8 cellular contexts compared by ENCODE assay signal in genomic region chr3:71753716-71754609, GRCh38. TPM values are rescaled to one million over a fixed set of nuclear protein-coding genes. Genes with fewer than 3 reads are reported as not detected.
DNase-seq lines count a peak whose midpoint lies in the region; ATAC-seq and TF ChIP-seq lines count a peak whose summit lies in the region.

Gene GPR27 (plus strand): TSS chr3:71753855. CDS start chr3:71754050, 195 bp downstream.

- H3K4me1 ChIP-seq in HEK293 (ENCODE audit: control insufficient read depth, insufficient read depth, low read length) (no peaks in the 10 kb centered on the region; the same call in 1 of the 2 replicates), psoas muscle (no peaks in the 10 kb centered on the region), Karpas-422 (ENCODE audit: low read length) (no peaks in the 10 kb centered on the region)

- no peaks in the 10 kb centered on the region for H3K9me3 Mint-ChIP-seq in activated naive CD8-positive, alpha-beta T cell treated with anti-CD3 and anti-CD28 coated beads, Interleukin-2, amount 10 ng/mL, durations not matched to agents 7 days and 5 days

- H3K4me3 ChIP-seq in AG10803 (ENCODE audit: low read length) (0 out of 2 replicates have a peak within 1 kb of the TSS, but pooled peaks have one; percentile 15), HEK293 (ENCODE audit: low read depth, low read length) (peak within 1 kb of the TSS; percentile 56), psoas muscle (peak within 1 kb of the TSS; percentile 61), Karpas-422 (ENCODE audit: low read length) (no peak within 1 kb of the TSS)

- no peaks in the 10 kb centered on the region for H3K9me3 ChIP-seq in HEK293 (ENCODE audit: control insufficient read depth, insufficient read depth, low read depth, low read length)
- H3K9me3 ChIP-seq in psoas muscle = no peaks in the 10 kb centered on the region
- H3K9me3 ChIP-seq in Karpas-422 (ENCODE audit: low read length) = no peaks in the 10 kb centered on the region

- peaks cover 0 to 47% (median 11%) of the 10 kb centered on the region in 3 donors for H3K27me3 ChIP-seq in psoas muscle (ENCODE audit: insufficient read depth in 3 of 3, low read length in 2 of 3)
- no peaks in the 10 kb centered on the region for H3K27me3 ChIP-seq in Karpas-422 (ENCODE audit: low read length)

- peak within 1 kb of the TSS; percentile 16 for H3K4me3 Mint-ChIP-seq in activated naive CD8-positive, alpha-beta T cell treated with anti-CD3 and anti-CD28 coated beads, Interleukin-2, amount 10 ng/mL, durations not matched to agents 7 days and 5 days

- peaks cover 2% of the 10 kb centered on the region for H3K4me1 Mint-ChIP-seq in activated naive CD8-positive, alpha-beta T cell treated with anti-CD3 and anti-CD28 coated beads, Interleukin-2, amount 10 ng/mL, durations not matched to agents 7 days and 5 days

- no peaks in the 10 kb centered on the region for H4K20me1 ChIP-seq in Karpas-422 (ENCODE audit: insufficient read depth, low read depth, low read length)

- H3K9me2 ChIP-seq in Karpas-422 (replicated peaks; ENCODE audit: insufficient read depth, low read length) = no peaks in the 10 kb centered on the region

- POLR2A ChIA-PET in HEK293 (lab: Yijun Ruan, JAX) = interaction anchor here (1.0 kb wide), 1 partner anchor 9 kb away, joined by 4 read pairs; no protein-coding TSS in a partner anchor
- POLR2A ChIA-PET in activated naive CD8-positive, alpha-beta T cell treated with anti-CD3 and anti-CD28 coated beads, Interleukin-2, amount 10 ng/mL, durations not matched to agents 7 days and 5 days (lab: Charles Lee) = no interaction called here

- ATAC-seq in activated naive CD8-positive, alpha-beta T cell treated with anti-CD3 and anti-CD28 coated beads, Interleukin-2, amount 10 ng/mL, durations not matched to agents 7 days and 5 days (ENCODE audit: low read depth) = peak; percentile 67
- peak; percentile 67 to 75 for ATAC-seq in left cardiac atrium
- ATAC-seq in psoas muscle = peak in 3 of 4 donors; percentile 38 to 44 (median 38)

- H3K36me3 Mint-ChIP-seq in activated naive CD8-positive, alpha-beta T cell treated with anti-CD3 and anti-CD28 coated beads, Interleukin-2, amount 10 ng/mL, durations not matched to agents 7 days and 5 days = no peaks in the 10 kb centered on the region

- DNase-seq in AG10803 (ENCODE audit: low read depth) (peak; percentile 29), left cardiac atrium (peak; percentile 31), psoas muscle (peak; percentile 17 to 53), HuH-7 (ENCODE audit: low spot score) (no peak), Karpas-422 (no peak), T-helper 9 cell (no peak)
- peak; percentile 56 for DNase-seq in activated naive CD8-positive, alpha-beta T cell treated with anti-CD3 and anti-CD28 coated beads, Interleukin-2, amount 10 ng/mL, durations not matched to agents 7 days and 5 days

- 0 to 1% (median 1%) methylated on average over 68 to 131 of the region's 131 CpGs for WGBS in psoas muscle, 3 donors

- intact Hi-C loops in left cardiac atrium (cut with DNase I) = no loop called here
- intact Hi-C loops in psoas muscle (cut with DNase I) = no loop called here

- H3K36me3 ChIP-seq in HEK293 (ENCODE audit: control insufficient read depth in 2 of 2, insufficient read depth in 1 of 2, low read length in 2 of 2) (no peaks in the 10 kb centered on the region), psoas muscle (ENCODE audit: insufficient read depth in 1 of 2, low read depth in 1 of 2) (no peaks in the 10 kb centered on the region), Karpas-422 (ENCODE audit: insufficient read depth, low read length) (no peaks in the 10 kb centered on the region)

- no peak within 1 kb of the TSS for H3K9ac ChIP-seq in Karpas-422 (ENCODE audit: low read length)

- no peaks in the 10 kb centered on the region for H3K79me2 ChIP-seq in Karpas-422 (ENCODE audit: low read length)

- H2AFZ ChIP-seq in Karpas-422 (ENCODE audit: low read length) = no peak within 1 kb of the TSS

- H3K27ac Mint-ChIP-seq in activated naive CD8-positive, alpha-beta T cell treated with anti-CD3 and anti-CD28 coated beads, Interleukin-2, amount 10 ng/mL, durations not matched to agents 7 days and 5 days = no peak within 1 kb of the TSS

- CTCF ChIA-PET in HEK293 (lab: Yijun Ruan, JAX) = interaction anchor here (1.1 kb wide), 1 partner anchor 121 kb away, joined by 3 read pairs; no protein-coding TSS in a partner anchor

- H3K27ac ChIP-seq in HEK293 (ENCODE audit: extremely low read depth, low read depth, low read length) (peak within 1 kb of the TSS; percentile 76), psoas muscle (no peak within 1 kb of the TSS), Karpas-422 (ENCODE audit: low read length) (no peak within 1 kb of the TSS)

- TF ChIP-seq CTCF in AG10803 (conservative IDR thresholded peaks at IDR 0.05; ENCODE audit: low read length) (no peak), HEK293 (tag by site-specific recombination; IDR thresholded peaks at IDR 0.05) (no peak), psoas muscle (IDR thresholded peaks at IDR 0.05) (no peak)

- H3K4me2 ChIP-seq in Karpas-422 (ENCODE audit: low read depth, low read length, poor library complexity, severe bottlenecking) = no peak within 1 kb of the TSS

- H3K27me3 Mint-ChIP-seq in activated naive CD8-positive, alpha-beta T cell treated with anti-CD3 and anti-CD28 coated beads, Interleukin-2, amount 10 ng/mL, durations not matched to agents 7 days and 5 days = peaks cover 60% of the 10 kb centered on the region

TF ChIP-seq in HEK293, 187 proteins besides CTCF, POLR2A, EP300 and RAD21:
- TF ChIP-seq ZBTB26 (tag by site-specific recombination; optimal IDR thresholded peaks at IDR 0.05) = peak; percentile 46
- no peak for TF ChIP-seq ZNF777 (tag by site-specific recombination; IDR thresholded peaks at IDR 0.05; ENCODE audit: borderline replicate concordance)
TF ChIP-seq in HEK293: peak in this region for 1.

RNA-seq across cellular contexts. Expression of gene GPR27, which starts in this region (rescaled TPM):
- total RNA-seq in activated naive CD8-positive, alpha-beta T cell treated with anti-CD3 and anti-CD28 coated beads, Interleukin-2, amount 10 ng/mL, durations not matched to agents 7 days and 5 days = under 1 TPM; 0.17 to 0.28 TPM
- total RNA-seq in left cardiac atrium (1 to 10 TPM; 2.3 to 3.9 TPM), psoas muscle (1 to 10 TPM in 2 of 4 donors, under 1 TPM in 2; 0.93 to 1.2 (median 1.0) TPM)
- under 1 TPM; 0.03 to 0.21 (median 0.10) TPM for polyA plus RNA-seq in psoas muscle
- total RNA-seq in Karpas-422 (2014; rRNA removed; shearing (Covaris generic); ENCODE audit: low replicate concordance) = not detected in 2 replicates

Comparison
In these comparisons a context has a peak if more than half of its experiments do, and no peak if none do; other contexts are left out.
1. Peak in DNase-seq and ATAC-seq in activated naive CD8-positive, alpha-beta T cell treated with anti-CD3 and anti-CD28 coated beads, Interleukin-2, amount 10 ng/mL, durations not matched to agents 7 days and 5 days; RNA of the gene not detected or under 1 TPM.
2. DNase-seq: peak in AG10803 (single experiment), left cardiac atrium (single experiment) and psoas muscle (2 of 2); none in HuH-7 (single experiment), Karpas-422 (single experiment) and T-helper 9 cell (single experiment).
3. Peak in every context shown above with its lines, with median percentiles within 50 percentile points of each other: ATAC-seq.